Comparison of ENCODE assay signal across 27 cellular contexts in genomic region chr3:175861916-175862315, GRCh38.
"Had no signal": no experiment of that assay in that cellular context is flagged by ENCODE, and none has a peak within 500 bp of the region (broad histone marks: within the 10 kb centered on the region; RNA-seq: fewer than 3 reads in every experiment).

No MANE protein-coding gene starts in this region.

- ATAC-seq: K562, Panc1, PC-3, SK-N-SH treated with all-trans-retinoic acid at 6 μM for 48 hours had no signal

- H3K27ac Mint-ChIP-seq: IgD-negative memory B cell had no signal

- H3K27ac ChIP-seq: HL-60, KMS-11, RWPE1 had no signal

- H3K4me3 ChIP-seq: K562 had no signal

- H3K36me3 Mint-ChIP-seq: IgD-negative memory B cell had no signal

- H3K27me3 Mint-ChIP-seq: IgD-negative memory B cell had no signal

- H3K9me3 Mint-ChIP-seq: IgD-negative memory B cell had no signal

- DNase-seq: Kasumi-1; MV-4-11; NCI-H1092; NCI-H1105 treated with DMSO at 0.1 percent for 48 hours; NCI-H1417 treated with DMSO at 0.1 percent for 48 hours; NCI-H146; NCI-H1694 treated with DMSO at 0.1 percent for 48 hours; NCI-H1930; NCI-H2081; NCI-H2107; NCI-H2171; NCI-H226; NCI-H446; NCI-H510A; NCI-H524 treated with DMSO at 0.1 percent for 48 hours; NCI-H69; NCI-H774; NK-92 treated with Interleukin-12 subunit alpha and Interleukin-12 subunit beta, amount 100 ng/mL, for 24 hours; PC-3; SHP77 had no signal

- H3K4me3 Mint-ChIP-seq: IgD-negative memory B cell had no signal

- H3K4me1 Mint-ChIP-seq: IgD-negative memory B cell had no signal
